9 cellular contexts compared by ENCODE assay signal in genomic region chr12:53543539-53543938, GRCh38. TPM values are rescaled to one million over a fixed set of nuclear protein-coding genes. Genes with fewer than 3 reads are reported as not detected.
DNase-seq lines count a peak whose midpoint lies in the region; ATAC-seq and TF ChIP-seq lines count a peak whose summit lies in the region.
"Had no signal": no experiment of that assay in that cellular context is flagged by ENCODE, and none has a peak within 500 bp of the region (broad histone marks: within the 10 kb centered on the region; RNA-seq: fewer than 3 reads in every experiment).

No MANE protein-coding gene starts in this region.

- DNase-seq in NCI-H345 treated with DMSO at 0.1 percent for 48 hours (lab: John Stamatoyannopoulos, UW; ENCODE audit: unreplicated experiment) (peak; percentile 6), memory B cell (ENCODE audit: low spot score in 2 of 2) (peak; percentile 19 to 25)
- DNase-seq in activated CD4-positive, alpha-beta T cell treated with anti-CD3 and anti-CD28 coated beads, Interleukin-2, amount 10 ng/mL, durations not matched to agents 24 days and 14 days: peak; percentile 85
- peak; percentile 14 for DNase-seq in effector CD4-positive, alpha-beta T cell
- peak; percentile 1 for DNase-seq in stimulated activated CD8-positive, alpha-beta memory T cell treated with anti-CD3 and anti-CD28 coated beads, Interleukin-15, amount 100 ng/mL, for 24 hours (ENCODE audit: low read depth)

- H3K4me3 Mint-ChIP-seq in activated CD4-positive, alpha-beta T cell treated with anti-CD3 and anti-CD28 coated beads, Interleukin-2, amount 10 ng/mL, durations not matched to agents 24 days and 14 days: no peak overlapping the region
- no peak overlapping the region for H3K4me3 Mint-ChIP-seq in memory B cell

- H3K36me3 Mint-ChIP-seq in activated CD4-positive, alpha-beta T cell treated with anti-CD3 and anti-CD28 coated beads, Interleukin-2, amount 10 ng/mL, durations not matched to agents 24 days and 14 days (ENCODE audit: low read depth): peaks cover 24% of the 10 kb centered on the region
- peaks cover 6% of the 10 kb centered on the region for H3K36me3 Mint-ChIP-seq in memory B cell

- TF ChIP-seq CTCF in GM12873 (IDR thresholded peaks at IDR 0.05; ENCODE audit: insufficient read depth, low read depth, low read length, missing control alignments): peak; percentile 93

- peak overlapping the region; percentile 72 for H3K27ac Mint-ChIP-seq in activated CD4-positive, alpha-beta T cell treated with anti-CD3 and anti-CD28 coated beads, Interleukin-2, amount 10 ng/mL, durations not matched to agents 24 days and 14 days
- H3K27ac Mint-ChIP-seq in memory B cell: no peak overlapping the region

- intact Hi-C loops in activated CD4-positive, alpha-beta T cell treated with anti-CD3 and anti-CD28 coated beads, Interleukin-2, amount 10 ng/mL, durations not matched to agents 24 days and 14 days (cut with micrococcal nuclease): loop anchor here (1.0 to 5.0 kb wide), 3 partner anchors 83 to 204 kb away; partner anchors contain the start of genes ATF7 and ATP5MC2

- H3K4me1 Mint-ChIP-seq in activated CD4-positive, alpha-beta T cell treated with anti-CD3 and anti-CD28 coated beads, Interleukin-2, amount 10 ng/mL, durations not matched to agents 24 days and 14 days: peaks cover 9% of the 10 kb centered on the region
- no peaks in the 10 kb centered on the region for H3K4me1 Mint-ChIP-seq in memory B cell

- ATAC-seq in HG02973 (IDR thresholded peaks at IDR 0.05; ENCODE audit: unreplicated experiment): peak; percentile 59
- ATAC-seq in memory B cell (ENCODE audit: low read depth): peak; percentile 96
- no peak for ATAC-seq in HG02571 (IDR thresholded peaks at IDR 0.05; ENCODE audit: unreplicated experiment)

- no peaks in the 10 kb centered on the region for H3K9me3 Mint-ChIP-seq in activated CD4-positive, alpha-beta T cell treated with anti-CD3 and anti-CD28 coated beads, Interleukin-2, amount 10 ng/mL, durations not matched to agents 24 days and 14 days
- H3K9me3 Mint-ChIP-seq in memory B cell: no peaks in the 10 kb centered on the region

- no peaks in the 10 kb centered on the region for H3K27me3 Mint-ChIP-seq in activated CD4-positive, alpha-beta T cell treated with anti-CD3 and anti-CD28 coated beads, Interleukin-2, amount 10 ng/mL, durations not matched to agents 24 days and 14 days
- H3K27me3 Mint-ChIP-seq in memory B cell: no peaks in the 10 kb centered on the region

RNA-seq across cellular contexts. Expression of gene NPFF, which starts 36.3 kb away (rescaled TPM):
- 0.57 TPM in 1 of 2 replicates, not detected in the other for total RNA-seq in activated CD4-positive, alpha-beta T cell treated with anti-CD3 and anti-CD28 coated beads, Interleukin-2, amount 10 ng/mL, durations not matched to agents 24 days and 14 days
- total RNA-seq: urinary bladder had no signal

RNA-seq across cellular contexts. Expression of gene TARBP2, which starts 42.5 kb away (rescaled TPM):
- 49.7 and 52.2 TPM in 2 replicates for total RNA-seq in activated CD4-positive, alpha-beta T cell treated with anti-CD3 and anti-CD28 coated beads, Interleukin-2, amount 10 ng/mL, durations not matched to agents 24 days and 14 days

RNA-seq across cellular contexts. Expression of gene MAP3K12, which starts 44.3 kb away (rescaled TPM):
- 13.5 and 15.3 TPM in 2 replicates for total RNA-seq in activated CD4-positive, alpha-beta T cell treated with anti-CD3 and anti-CD28 coated beads, Interleukin-2, amount 10 ng/mL, durations not matched to agents 24 days and 14 days

Comparison
In these comparisons a context has a peak if more than half of its experiments do, and no peak if none do; other contexts are left out.
1. DNase-seq: peak in every context shown above with its lines; median percentile 85 in activated CD4-positive, alpha-beta T cell treated with anti-CD3 and anti-CD28 coated beads, Interleukin-2, amount 10 ng/mL, durations not matched to agents 24 days and 14 days; 22 in memory B cell; 14 in effector CD4-positive, alpha-beta T cell; 6 in NCI-H345 treated with DMSO at 0.1 percent for 48 hours; 1 in stimulated activated CD8-positive, alpha-beta memory T cell treated with anti-CD3 and anti-CD28 coated beads, Interleukin-15, amount 100 ng/mL, for 24 hours.